12 cellular contexts compared by ENCODE assay signal in genomic region chr11:94469416-94469815, GRCh38. TPM values are rescaled to one million over a fixed set of nuclear protein-coding genes. Genes with fewer than 3 reads are reported as not detected.
DNase-seq lines count a peak whose midpoint lies in the region; ATAC-seq, FAIRE-seq and TF ChIP-seq lines count a peak whose summit lies in the region.
"Had no signal": no experiment of that assay in that cellular context is flagged by ENCODE, and none has a peak within 500 bp of the region (broad histone marks: within the 10 kb centered on the region; RNA-seq: fewer than 3 reads in every experiment).

No MANE protein-coding gene starts in this region.

- ATAC-seq in HG02678 (IDR thresholded peaks at IDR 0.05; ENCODE audit: unreplicated experiment): peak; percentile 80
- peak; percentile 67 for ATAC-seq in HG03457 (IDR thresholded peaks at IDR 0.05; ENCODE audit: unreplicated experiment)

- DNase-seq in GM12865 (ENCODE audit: low read depth) (peak; percentile 60), GM19239 (ENCODE audit: insufficient read length, low spot score) (no peak), NCI-H510A treated with DMSO at 0.1 percent for 48 hours (lab: John Stamatoyannopoulos, UW) (no peak), HCEC 1CT (no peak), NCI-H2196 treated with DMSO at 0.1 percent for 48 hours (lab: John Stamatoyannopoulos, UW; ENCODE audit: unreplicated experiment) (no peak)
- DNase-seq in activated CD4-positive, alpha-beta memory T cell treated with anti-CD3 and anti-CD28 coated beads, Interleukin-2, amount 10 ng/mL, durations not matched to agents 7 days and 5 days: no peak
- DNase-seq: substantia nigra had no signal

- H3K27ac Mint-ChIP-seq in activated CD4-positive, alpha-beta memory T cell treated with anti-CD3 and anti-CD28 coated beads, Interleukin-2, amount 10 ng/mL, durations not matched to agents 7 days and 5 days: no peak overlapping the region
- H3K27ac Mint-ChIP-seq: B cell had no signal

- H3K27me3 Mint-ChIP-seq in activated CD4-positive, alpha-beta memory T cell treated with anti-CD3 and anti-CD28 coated beads, Interleukin-2, amount 10 ng/mL, durations not matched to agents 7 days and 5 days: no peaks in the 10 kb centered on the region
- H3K27me3 Mint-ChIP-seq: B cell had no signal

- peaks cover 18% of the 10 kb centered on the region for H3K4me1 Mint-ChIP-seq in activated CD4-positive, alpha-beta memory T cell treated with anti-CD3 and anti-CD28 coated beads, Interleukin-2, amount 10 ng/mL, durations not matched to agents 7 days and 5 days

- CTCF ChIA-PET in activated CD4-positive, alpha-beta memory T cell treated with anti-CD3 and anti-CD28 coated beads, Interleukin-2, amount 10 ng/mL, durations not matched to agents 7 days and 5 days (lab: Charles Lee): no interaction called here

- no peaks in the 10 kb centered on the region for H3K9me3 Mint-ChIP-seq in activated CD4-positive, alpha-beta memory T cell treated with anti-CD3 and anti-CD28 coated beads, Interleukin-2, amount 10 ng/mL, durations not matched to agents 7 days and 5 days

- peaks cover 58% of the 10 kb centered on the region for H3K36me3 Mint-ChIP-seq in activated CD4-positive, alpha-beta memory T cell treated with anti-CD3 and anti-CD28 coated beads, Interleukin-2, amount 10 ng/mL, durations not matched to agents 7 days and 5 days (ENCODE audit: low read depth)

- POLR2A ChIA-PET in activated CD4-positive, alpha-beta memory T cell treated with anti-CD3 and anti-CD28 coated beads, Interleukin-2, amount 10 ng/mL, durations not matched to agents 7 days and 5 days (lab: Charles Lee): no interaction called here

- no peak overlapping the region for H3K4me3 ChIP-seq in GM12865 (ENCODE audit: low read depth, low read length)
- H3K4me3 ChIP-seq: SJSA1 had no signal

- FAIRE-seq in GM19239 (lab: Jason Lieb, UNC): peak; percentile 71

- no peak overlapping the region for H3K4me3 Mint-ChIP-seq in activated CD4-positive, alpha-beta memory T cell treated with anti-CD3 and anti-CD28 coated beads, Interleukin-2, amount 10 ng/mL, durations not matched to agents 7 days and 5 days
- H3K4me3 Mint-ChIP-seq: B cell had no signal

- TF ChIP-seq CTCF in GM12865 (IDR thresholded peaks at IDR 0.05; ENCODE audit: insufficient read depth, low read depth, low read length, missing control alignments): no peak

RNA-seq across cellular contexts. Expression of gene MRE11, which starts 24.2 kb away (rescaled TPM):
- total RNA-seq in activated CD4-positive, alpha-beta memory T cell treated with anti-CD3 and anti-CD28 coated beads, Interleukin-2, amount 10 ng/mL, durations not matched to agents 7 days and 5 days: 10 to 100 TPM; 35.7 to 37.0 TPM

RNA-seq across cellular contexts. Expression of gene ANKRD49, which starts 24.4 kb away (rescaled TPM):
- 10 to 100 TPM; 26.9 to 27.0 TPM for total RNA-seq in activated CD4-positive, alpha-beta memory T cell treated with anti-CD3 and anti-CD28 coated beads, Interleukin-2, amount 10 ng/mL, durations not matched to agents 7 days and 5 days

RNA-seq across cellular contexts. Expression of gene C11orf97, which starts 42.8 kb away (rescaled TPM):
- total RNA-seq in activated CD4-positive, alpha-beta memory T cell treated with anti-CD3 and anti-CD28 coated beads, Interleukin-2, amount 10 ng/mL, durations not matched to agents 7 days and 5 days: not detected
- total RNA-seq: activated CD8-positive, alpha-beta memory T cell treated with anti-CD3 and anti-CD28 coated beads for 36 hours; B cell; SJSA1 had no signal
